19 cellular contexts compared by ENCODE assay signal in the genomic region with DNA sequence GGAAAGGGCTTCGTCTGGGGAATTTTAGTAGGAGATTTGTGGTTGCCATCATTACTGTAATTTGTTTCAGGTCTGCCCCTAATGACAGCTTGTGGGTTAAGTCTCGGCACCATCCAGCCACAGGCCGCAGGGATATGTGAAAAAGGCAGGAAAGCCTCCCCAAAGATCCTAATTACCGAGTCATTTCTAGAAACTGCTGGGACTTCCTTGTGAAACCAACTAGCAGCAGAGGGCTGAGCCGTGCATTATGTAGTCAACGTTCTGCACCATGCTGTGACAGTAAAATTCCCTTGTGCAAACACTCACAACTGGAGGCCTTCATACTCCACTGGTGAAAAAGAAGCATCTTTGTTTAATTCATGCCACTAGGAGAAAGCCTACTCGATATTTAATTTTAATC.
A peak's percentile ranks its signal among the peaks of the same experiment; 100 is the strongest.
DNase-seq lines count a peak whose midpoint lies in the region; ATAC-seq lines count a peak whose summit lies in the region.
"Had no signal": no experiment of that assay in that cellular context is flagged by ENCODE, and none has a peak within 500 bp of the region (broad histone marks: within the 10 kb centered on the region; RNA-seq: fewer than 3 reads in every experiment).

No MANE protein-coding gene starts in this region.

- no peak overlapping the region for H4K8ac ChIP-seq in mesendoderm (ENCODE audit: low read depth, low read length)

- no peak overlapping the region for H3K56ac ChIP-seq in mesendoderm (ENCODE audit: low read length)

- H2AK5ac ChIP-seq in mesendoderm (ENCODE audit: low read length) = no peak overlapping the region

- no peak overlapping the region for H3K23ac ChIP-seq in mesendoderm (ENCODE audit: low read length)

- no peaks in the 10 kb centered on the region for H3K36me3 Mint-ChIP-seq in stimulated activated effector memory CD8-positive, alpha-beta T cell treated with anti-CD3 and anti-CD28 coated beads, Interleukin-12 subunit alpha, Interleukin-12 subunit beta, amount 100 ng/mL, for 72 hours
- H3K36me3 Mint-ChIP-seq: activated naive CD4-positive, alpha-beta T cell treated with anti-CD3 and anti-CD28 coated beads, Interleukin-2, amount 10 ng/mL, durations not matched to agents 7 days and 5 days; naive B cell had no signal

- H3K9ac ChIP-seq in SK-N-MC (ENCODE audit: insufficient read length) (no peak overlapping the region), mesendoderm (ENCODE audit: low read length) (no peak overlapping the region)
- H3K9ac ChIP-seq: KMS-11 had no signal

- H3K9me3 Mint-ChIP-seq in stimulated activated effector memory CD8-positive, alpha-beta T cell treated with anti-CD3 and anti-CD28 coated beads, Interleukin-12 subunit alpha, Interleukin-12 subunit beta, amount 100 ng/mL, for 72 hours = peaks cover 21% of the 10 kb centered on the region

- no peak overlapping the region for H3K4me2 ChIP-seq in mesendoderm (ENCODE audit: low read length)
- H3K4me2 ChIP-seq: KMS-11 had no signal

- H4K5ac ChIP-seq in mesendoderm (ENCODE audit: low read length) = no peak overlapping the region

- no peaks in the 10 kb centered on the region for H3K9me3 ChIP-seq in SK-N-MC (ENCODE audit: low read depth, low read length)
- H3K9me3 ChIP-seq: psoas muscle, uterus had no signal

- H3K27ac ChIP-seq in SK-N-MC = peak overlapping the region; percentile 82
- H3K27ac ChIP-seq in mesendoderm (ENCODE audit: low read depth, low read length) = no peak overlapping the region
- H3K27ac ChIP-seq: KMS-11, psoas muscle, uterus had no signal

- H2BK15ac ChIP-seq in mesendoderm (replicated peaks; ENCODE audit: low read depth) = no peak overlapping the region

- H3K27ac Mint-ChIP-seq in stimulated activated effector memory CD8-positive, alpha-beta T cell treated with anti-CD3 and anti-CD28 coated beads, Interleukin-12 subunit alpha, Interleukin-12 subunit beta, amount 100 ng/mL, for 72 hours = no peak overlapping the region
- H3K27ac Mint-ChIP-seq: activated naive CD4-positive, alpha-beta T cell treated with anti-CD3 and anti-CD28 coated beads, Interleukin-2, amount 10 ng/mL, durations not matched to agents 7 days and 5 days; naive B cell; T-helper 2 cell treated with Interferon-gamma antibody and Interleukin-4, amounts not matched to agents 5 μg/mL and 100 μg/mL, for 36 hours had no signal

- no peaks in the 10 kb centered on the region for H3K79me2 ChIP-seq in mesendoderm (ENCODE audit: control insufficient read depth, insufficient read depth, low read length)

- H3K4me1 Mint-ChIP-seq in stimulated activated effector memory CD8-positive, alpha-beta T cell treated with anti-CD3 and anti-CD28 coated beads, Interleukin-12 subunit alpha, Interleukin-12 subunit beta, amount 100 ng/mL, for 72 hours = no peaks in the 10 kb centered on the region
- H3K4me1 Mint-ChIP-seq: activated naive CD4-positive, alpha-beta T cell treated with anti-CD3 and anti-CD28 coated beads, Interleukin-2, amount 10 ng/mL, durations not matched to agents 7 days and 5 days; naive B cell had no signal

- H3K4me3 Mint-ChIP-seq in stimulated activated effector memory CD8-positive, alpha-beta T cell treated with anti-CD3 and anti-CD28 coated beads, Interleukin-12 subunit alpha, Interleukin-12 subunit beta, amount 100 ng/mL, for 72 hours = no peak overlapping the region
- H3K4me3 Mint-ChIP-seq: activated naive CD4-positive, alpha-beta T cell treated with anti-CD3 and anti-CD28 coated beads, Interleukin-2, amount 10 ng/mL, durations not matched to agents 7 days and 5 days; T-helper 2 cell treated with Interferon-gamma antibody and Interleukin-4, amounts not matched to agents 5 μg/mL and 100 μg/mL, for 36 hours had no signal

- no peaks in the 10 kb centered on the region for H3K27me3 ChIP-seq in mesendoderm (ENCODE audit: insufficient read depth, low read length, poor library complexity)
- H3K27me3 ChIP-seq: uterus had no signal

- H3K4ac ChIP-seq in mesendoderm (ENCODE audit: low read depth, low read length) = no peak overlapping the region

- no peak overlapping the region for H2BK5ac ChIP-seq in mesendoderm (ENCODE audit: low read length)

- no peak overlapping the region for H2BK120ac ChIP-seq in mesendoderm (ENCODE audit: low read depth, low read length)

- ATAC-seq in stimulated activated effector memory CD8-positive, alpha-beta T cell treated with anti-CD3 and anti-CD28 coated beads, Interleukin-12 subunit alpha, Interleukin-12 subunit beta, amount 100 ng/mL, for 72 hours = no peak
- ATAC-seq: left ventricle myocardium superior; psoas muscle; stimulated activated naive CD8-positive, alpha-beta T cell treated with anti-CD3 and anti-CD28 coated beads, Interleukin-15, Interleukin-2, amounts not matched to agents 100 U/mL and 50 U/mL, for 24 hours had no signal

- H3K4me3 ChIP-seq in SK-N-MC (peak overlapping the region; percentile 60), mesendoderm (ENCODE audit: low read length) (no peak overlapping the region)
- H3K4me3 ChIP-seq: psoas muscle, uterus had no signal

- H3K4me1 ChIP-seq in mesendoderm (ENCODE audit: control insufficient read depth, low read depth, low read length) = no peaks in the 10 kb centered on the region
- H3K4me1 ChIP-seq: psoas muscle, uterus had no signal

- no peak overlapping the region for H3K18ac ChIP-seq in mesendoderm (ENCODE audit: low read length)

- no CpG with 5 or more reads among the region's 7 CpGs for WGBS in mesendoderm (ENCODE audit: extremely low coverage, insufficient coverage, low lambda C conversion rate)

- H3K36me3 ChIP-seq in SK-N-MC (ENCODE audit: insufficient read depth, low read length) (no peaks in the 10 kb centered on the region), mesendoderm (ENCODE audit: control insufficient read depth, insufficient read depth, low read length) (no peaks in the 10 kb centered on the region)
- H3K36me3 ChIP-seq: uterus had no signal

- H3K79me1 ChIP-seq in mesendoderm (ENCODE audit: low read length) = no peaks in the 10 kb centered on the region

- peak; percentile 33 for DNase-seq in D341Med (ENCODE audit: low spot score)
- peak; percentile 98 for DNase-seq in NCI-H146 treated with DMSO at 0.1 percent for 48 hours (lab: John Stamatoyannopoulos, UW; ENCODE audit: unreplicated experiment)
- DNase-seq in SK-N-MC (ENCODE audit: low read depth, low spot score) = peak; percentile 85
- DNase-seq in mesendoderm = peak; percentile 20
- DNase-seq in stimulated activated effector memory CD8-positive, alpha-beta T cell treated with anti-CD3 and anti-CD28 coated beads, Interleukin-12 subunit alpha, Interleukin-12 subunit beta, amount 100 ng/mL, for 72 hours (ENCODE audit: low spot score in 2 of 2) = no peak
- DNase-seq in T-helper 9 cell = no peak
- DNase-seq in HPDE6-E6E7 (ENCODE audit: extremely low spot score) = no peak
- DNase-seq in NCI-H128 (lab: John Stamatoyannopoulos, UW; ENCODE audit: unreplicated experiment) = no peak
- DNase-seq: activated naive CD4-positive, alpha-beta T cell treated with anti-CD3 and anti-CD28 coated beads, Interleukin-2, amount 10 ng/mL, durations not matched to agents 7 days and 5 days; left ventricle myocardium superior; naive B cell; NCI-H1694; psoas muscle; SHP77; stimulated activated CD4-positive, alpha-beta T cell treated with anti-CD3 and anti-CD28 coated beads, Interleukin-12 subunit alpha, Interleukin-12 subunit beta, amount 100 ng/mL, for 4 hours; stimulated activated naive CD8-positive, alpha-beta T cell treated with anti-CD3 and anti-CD28 coated beads, Interleukin-15, Interleukin-2, amounts not matched to agents 100 U/mL and 50 U/mL, for 24 hours; uterus had no signal

Comparison
In these comparisons a context has a peak if more than half of its experiments do, and no peak if none do; other contexts are left out.
1. DNase-seq: peak in D341Med (single experiment), NCI-H146 treated with DMSO at 0.1 percent for 48 hours (single experiment), SK-N-MC (single experiment) and mesendoderm (single experiment); none in stimulated activated effector memory CD8-positive, alpha-beta T cell treated with anti-CD3 and anti-CD28 coated beads, Interleukin-12 subunit alpha, Interleukin-12 subunit beta, amount 100 ng/mL, for 72 hours (0 of 2), T-helper 9 cell (single experiment), HPDE6-E6E7 (single experiment) and NCI-H128 (single experiment).